In the genomic region with DNA sequence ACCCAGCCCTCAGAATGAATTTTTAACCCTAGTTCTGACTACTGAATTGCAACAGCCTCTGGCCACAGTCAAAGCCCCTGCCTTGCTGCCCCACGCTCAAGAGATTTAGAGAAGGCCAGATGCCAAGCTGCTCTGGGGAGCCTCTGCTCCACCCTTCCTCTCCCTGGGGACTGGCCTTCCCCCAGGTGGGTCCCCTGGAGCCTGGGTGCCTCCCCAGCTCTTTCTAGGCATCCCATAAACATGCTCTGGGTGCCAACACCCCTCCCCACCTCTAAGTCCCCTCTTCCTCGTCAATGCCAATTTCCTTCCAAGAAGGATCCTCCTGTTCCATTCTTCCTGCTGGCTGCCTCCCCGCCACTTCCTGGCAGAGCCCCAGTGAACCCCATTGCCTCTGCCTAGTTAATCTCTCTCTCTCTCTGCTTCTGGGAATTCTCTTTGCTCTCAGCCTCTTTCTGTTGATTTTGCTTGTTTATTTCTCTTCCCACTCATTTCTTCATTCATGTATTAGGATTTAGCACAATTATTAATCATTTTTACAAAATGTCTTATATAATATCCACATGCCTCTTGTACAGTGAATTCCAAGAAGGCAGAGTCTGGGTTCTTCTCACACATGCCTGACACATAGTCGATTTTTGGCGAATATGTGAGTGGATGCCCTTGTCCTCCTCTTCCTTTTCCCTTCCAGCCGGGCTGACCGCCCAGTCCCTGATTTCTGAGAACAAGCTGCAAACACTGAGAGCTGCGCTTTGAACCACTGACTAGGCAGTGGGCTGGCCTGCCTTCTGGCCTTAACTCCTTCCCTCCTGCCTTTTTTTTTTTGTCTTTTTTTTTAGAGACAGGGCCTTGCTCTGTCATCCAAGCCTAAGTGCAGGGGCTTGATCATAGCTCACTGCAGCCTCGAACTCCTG, we compare ENCODE assay signal across 10 cellular contexts. TPM values are rescaled to one million over a fixed set of nuclear protein-coding genes. Genes with fewer than 3 reads are reported as not detected.
DNase-seq lines count a peak whose midpoint lies in the region; ATAC-seq, FAIRE-seq and TF ChIP-seq lines count a peak whose summit lies in the region.
"Had no signal": no experiment of that assay in that cellular context is flagged by ENCODE, and none has a peak within 500 bp of the region (broad histone marks: within the 10 kb centered on the region; RNA-seq: fewer than 3 reads in every experiment).

No MANE protein-coding gene starts in this region.

- DNase-seq in D341Med (ENCODE audit: low spot score), result peak; percentile 56
- peak; percentile 65 for DNase-seq in cerebellum (ENCODE audit: low spot score)
- DNase-seq in kidney, result peak; percentile 89
- DNase-seq in putamen (ENCODE audit: low spot score), result peak; percentile 47
- DNase-seq in NCI-H774 (lab: John Stamatoyannopoulos, UW), result no peak
- no peak for DNase-seq in NCI-H146 (lab: John Stamatoyannopoulos, UW)
- DNase-seq in activated CD4-positive, CD25-positive, alpha-beta regulatory T cell treated with anti-CD3 and anti-CD28 coated beads, Interleukin-2, amount 50 U/mL, for 72 hours, result no peak
- DNase-seq: activated CD4-positive, alpha-beta T cell treated with anti-CD3 and anti-CD28 coated beads for 1 hour; activated naive CD4-positive, alpha-beta T cell treated with anti-CD3 and anti-CD28 coated beads, Interleukin-2, amount 10 ng/mL, durations not matched to agents 7 days and 5 days had no signal

- TF ChIP-seq CTCF in kidney (IDR thresholded peaks at IDR 0.05; ENCODE audit: borderline replicate concordance, extremely low read depth, insufficient read depth), result no peak

- no peak for ATAC-seq in GM21367 (IDR thresholded peaks at IDR 0.05; ENCODE audit: unreplicated experiment)

- H3K27ac ChIP-seq in kidney (ENCODE audit: low read depth in 2 of 2, low read length in 2 of 2), result no peak overlapping the region

- no peaks in the 10 kb centered on the region for H3K9me3 ChIP-seq in kidney (ENCODE audit: control insufficient read depth in 1 of 2, low read length in 2 of 2)

- H3K9ac ChIP-seq in kidney (ENCODE audit: low read length in 2 of 2), result no peak overlapping the region

- intact Hi-C loops in kidney (cut with DNase I), result no loop called here

- H3K4me1 ChIP-seq in kidney (ENCODE audit: control insufficient read depth in 1 of 2, insufficient read depth in 1 of 2, low read depth in 1 of 2, low read length in 2 of 2), result peaks cover 0 to 3% of the 10 kb centered on the region in 2 donors

- FAIRE-seq in kidney (lab: Jason Lieb, UNC), result no peak

- H3K36me3 ChIP-seq in kidney (ENCODE audit: control insufficient read depth in 1 of 2, insufficient read depth in 2 of 2, low read length in 2 of 2), result peaks cover 2 to 14% of the 10 kb centered on the region in 2 donors

- H3K4me3 ChIP-seq in kidney (ENCODE audit: low read length in 2 of 2), result no peak overlapping the region

RNA-seq across cellular contexts. Expression of gene UQCR10, which starts 17.5 kb away (rescaled TPM):
- 40.3 TPM for total RNA-seq in cerebellum
- total RNA-seq in kidney, result 78.7 TPM
- polyA plus RNA-seq in kidney (ENCODE audit: insufficient read depth, low read depth, low replicate concordance), result 479 TPM

RNA-seq across cellular contexts. Expression of gene ZMAT5, which starts 17.9 kb away (rescaled TPM):
- 9.3 TPM for total RNA-seq in cerebellum
- 21.3 TPM for total RNA-seq in kidney
- 47.7 TPM for polyA plus RNA-seq in kidney (ENCODE audit: insufficient read depth, low read depth, low replicate concordance)

RNA-seq across cellular contexts. Expression of gene ASCC2, which starts 53.4 kb away (rescaled TPM):
- 35.4 TPM for total RNA-seq in cerebellum
- 51.3 TPM for total RNA-seq in kidney
- polyA plus RNA-seq in kidney (ENCODE audit: insufficient read depth, low read depth, low replicate concordance), result 41.9 TPM

Comparison
In these comparisons a context has a peak if more than half of its experiments do, and no peak if none do; other contexts are left out.
1. DNase-seq: peak in D341Med (single experiment), cerebellum (single experiment), kidney (single experiment) and putamen (single experiment); none in NCI-H774 (single experiment), NCI-H146 (single experiment) and activated CD4-positive, CD25-positive, alpha-beta regulatory T cell treated with anti-CD3 and anti-CD28 coated beads, Interleukin-2, amount 50 U/mL, for 72 hours (single experiment).